ENCODE assay signal across 8 cellular contexts in genomic region chr12:19234171-19234704, GRCh38.
A peak's percentile ranks its signal among the peaks of the same experiment; 100 is the strongest.
DNase-seq lines count a peak whose midpoint lies in the region; ATAC-seq and TF ChIP-seq lines count a peak whose summit lies in the region.

No MANE protein-coding gene starts in this region.

- DNase-seq in IMR-90 = peak; percentile 35
- DNase-seq in UCSD-AML1 (lab: John Stamatoyannopoulos, UW; ENCODE audit: unreplicated experiment) = peak; percentile 11
- DNase-seq in heart left ventricle = no peak
- DNase-seq in sigmoid colon = no peak
- DNase-seq in activated T-helper 2 cell treated with anti-CD3 and anti-CD28 coated beads, Interferon-gamma antibody, Interleukin-2, Interleukin-4, amounts not matched to agents 10 μg/mL and 5 μg/mL and 100 μg/mL, durations not matched to agents 14 hours and 24 hours and 36 hours (ENCODE audit: low spot score) = no peak

- intact Hi-C loops in IMR-90 (cut with micrococcal nuclease) (no loop called here), heart left ventricle (cut with DNase I) (no loop called here), sigmoid colon (cut with DNase I) (no loop called here)
- intact Hi-C loops in activated T-helper 2 cell treated with anti-CD3 and anti-CD28 coated beads, Interferon-gamma antibody, Interleukin-2, Interleukin-4, amounts not matched to agents 10 μg/mL and 5 μg/mL and 100 μg/mL, durations not matched to agents 14 hours and 24 hours and 36 hours (cut with micrococcal nuclease) = no loop called here

- no peaks in the 10 kb centered on the region for H3K27me3 ChIP-seq in IMR-90 (ENCODE audit: control insufficient read depth, insufficient read depth, low read length)
- no peaks in the 10 kb centered on the region for H3K27me3 ChIP-seq in heart left ventricle
- H3K27me3 ChIP-seq in sigmoid colon = no peaks in the 10 kb centered on the region

- peaks cover 10 to 30% of the 10 kb centered on the region in 2 experiments for H3K79me1 ChIP-seq in IMR-90 (ENCODE audit: low read depth in 1 of 2, low read length in 2 of 2)

- H2BK120ac ChIP-seq in IMR-90 (ENCODE audit: low read depth, low read length) = peak overlapping the region; percentile 36; the same call in 1 of the 2 replicates

- H3K4me3 ChIP-seq in IMR-90 (ENCODE audit: insufficient read depth, low read depth, low read length) (no peak overlapping the region), heart left ventricle (no peak overlapping the region), sigmoid colon (no peak overlapping the region)

- WGBS in IMR-90 (ENCODE audit: extremely low coverage in 2 of 2, insufficient read length in 1 of 2), 2 experiments = 20% methylated on average over 2 of the region's 3 CpGs; no CpG with 5 or more reads in 1 of the 2 experiments
- 14 to 29% (median 17%) methylated on average over 3 of the region's 3 CpGs for WGBS in heart left ventricle, 4 donors
- 36 to 37% methylated on average over 3 of the region's 3 CpGs for WGBS in sigmoid colon, 2 donors

- peaks cover 8% of the 10 kb centered on the region for H3K9me1 ChIP-seq in IMR-90 (ENCODE audit: insufficient read depth, low read length)

- no peak for TF ChIP-seq EP300 in sigmoid colon (IDR thresholded peaks at IDR 0.05)

- 0 out of 3 replicates have a peak overlapping the region, but pooled peaks have one; percentile 60 for H2BK15ac ChIP-seq in IMR-90 (ENCODE audit: low read depth, low read length)

- H2BK20ac ChIP-seq in IMR-90 (ENCODE audit: low read depth, low read length) = no peak overlapping the region; the same call in 1 of the 2 replicates

- peak overlapping the region; percentile 69 for H3K4ac ChIP-seq in IMR-90 (ENCODE audit: low read depth, low read length)

- H3K36me3 Mint-ChIP-seq in activated T-helper 2 cell treated with anti-CD3 and anti-CD28 coated beads, Interferon-gamma antibody, Interleukin-2, Interleukin-4, amounts not matched to agents 10 μg/mL and 5 μg/mL and 100 μg/mL, durations not matched to agents 14 hours and 24 hours and 36 hours (ENCODE audit: low read depth) = no peaks in the 10 kb centered on the region

- dilution Hi-C loops in IMR-90 (cut with HindIII; ENCODE audit: low sequenced_read_pairs, unreplicated experiment) = no loop called here

- H3K27ac ChIP-seq in IMR-90 (ENCODE audit: insufficient read depth, low read length) = peak overlapping the region; percentile 58; the same call in 1 of the 2 replicates
- peak overlapping the region; percentile 49 to 82 (median 71) for H3K27ac ChIP-seq in heart left ventricle
- peak overlapping the region; percentile 8 to 57 (median 52) for H3K27ac ChIP-seq in sigmoid colon

- POLR2A ChIA-PET in IMR-90 (lab: Charles Lee; ENCODE audit: unreplicated experiment) = no interaction called here

- peaks cover 2% of the 10 kb centered on the region for H3K27me3 Mint-ChIP-seq in activated T-helper 2 cell treated with anti-CD3 and anti-CD28 coated beads, Interferon-gamma antibody, Interleukin-2, Interleukin-4, amounts not matched to agents 10 μg/mL and 5 μg/mL and 100 μg/mL, durations not matched to agents 14 hours and 24 hours and 36 hours (ENCODE audit: low read depth)

- H4K20me1 ChIP-seq in IMR-90 (ENCODE audit: insufficient read depth, low read length) = peaks cover 10% of the 10 kb centered on the region; the same call in 1 of the 2 replicates

- H3K18ac ChIP-seq in IMR-90 (ENCODE audit: low read depth, low read length) = peak overlapping the region; percentile 98

- peaks cover 12% of the 10 kb centered on the region for H3K4me1 ChIP-seq in IMR-90 (ENCODE audit: control insufficient read depth, insufficient read depth, low read length)
- peaks cover 0 to 63% (median 53%) of the 10 kb centered on the region in 12 donors for H3K4me1 ChIP-seq in heart left ventricle
- peaks cover 0 to 26% (median 20%) of the 10 kb centered on the region in 4 donors for H3K4me1 ChIP-seq in sigmoid colon

- no peak overlapping the region for H2AK9ac ChIP-seq in IMR-90 (replicated peaks; ENCODE audit: low read depth, low read length, poor library complexity)

- H3K27ac Mint-ChIP-seq in activated T-helper 2 cell treated with anti-CD3 and anti-CD28 coated beads, Interferon-gamma antibody, Interleukin-2, Interleukin-4, amounts not matched to agents 10 μg/mL and 5 μg/mL and 100 μg/mL, durations not matched to agents 14 hours and 24 hours and 36 hours = no peak overlapping the region

- peak overlapping the region; percentile 84 for H3K4me2 ChIP-seq in IMR-90 (ENCODE audit: low read depth, low read length)

- H3K56ac ChIP-seq in IMR-90 (ENCODE audit: extremely low read depth, insufficient read depth, low read length) = no peak overlapping the region

- H4K5ac ChIP-seq in IMR-90 (ENCODE audit: low read depth, low read length) = peak overlapping the region; percentile 99

- CTCF ChIA-PET in IMR-90 (lab: Yijun Ruan, JAX) = no interaction called here

- ATAC-seq in IMR-90 (ENCODE audit: low read depth) = peak; percentile 55
- ATAC-seq in heart left ventricle = peak; percentile 53 to 73 (median 60)
- no peak for ATAC-seq in GM21526 (IDR thresholded peaks at IDR 0.05; ENCODE audit: low FRiP score, unreplicated experiment)
- no peak for ATAC-seq in GM19452 (IDR thresholded peaks at IDR 0.05; ENCODE audit: unreplicated experiment)
- ATAC-seq in HG02981 (IDR thresholded peaks at IDR 0.05; ENCODE audit: unreplicated experiment) = no peak

- peak overlapping the region in 1 of 2 experiments; percentile 48; a peak in 2 of 4 replicates for H4K8ac ChIP-seq in IMR-90 (ENCODE audit: low read depth in 2 of 2, low read length in 2 of 2)

- peak overlapping the region; percentile 57 for H3K14ac ChIP-seq in IMR-90 (replicated peaks; ENCODE audit: low read depth, low read length)

- H2AFZ ChIP-seq in IMR-90 (replicated peaks; ENCODE audit: low read length, poor library complexity) = no peak overlapping the region

- TF ChIP-seq POLR2A in IMR-90 (IDR thresholded peaks at IDR 0.05; ENCODE audit: low read depth, low read length) (no peak), heart left ventricle (IDR thresholded peaks at IDR 0.05) (no peak), sigmoid colon (IDR thresholded peaks at IDR 0.05) (no peak)

- H2AK5ac ChIP-seq in IMR-90 (ENCODE audit: low read depth, low read length) = no peak overlapping the region

- H3K9me3 ChIP-seq in IMR-90 (ENCODE audit: control insufficient read depth, insufficient read depth, low read length) (peaks cover 2% of the 10 kb centered on the region; the same call in 1 of the 2 replicates), heart left ventricle (peaks cover 0 to 11% (median 0%) of the 10 kb centered on the region in 12 donors), sigmoid colon (no peaks in the 10 kb centered on the region)

- no peaks in the 10 kb centered on the region for H3K9me3 Mint-ChIP-seq in activated T-helper 2 cell treated with anti-CD3 and anti-CD28 coated beads, Interferon-gamma antibody, Interleukin-2, Interleukin-4, amounts not matched to agents 10 μg/mL and 5 μg/mL and 100 μg/mL, durations not matched to agents 14 hours and 24 hours and 36 hours

- no peak overlapping the region for H4K91ac ChIP-seq in IMR-90 (ENCODE audit: insufficient read depth, low read depth, low read length)

- in situ Hi-C loops in IMR-90 (cut with MboI; ENCODE audit: low sequenced_read_pairs) = no loop called here

- no TSS peak for BruUV-seq in IMR-90 (replicated peaks; lab: Mats Ljungman, UMichigan)

- no peak for TF ChIP-seq RAD21 in IMR-90 (IDR thresholded peaks at IDR 0.05; ENCODE audit: low read length)

- H3K36me3 ChIP-seq in IMR-90 (ENCODE audit: control insufficient read depth, insufficient read depth, low read length) (0 out of 2 replicates have a peak, but pooled peaks cover 2% of the 10 kb centered on the region), heart left ventricle (peaks cover 0 to 5% (median 0%) of the 10 kb centered on the region in 9 donors), sigmoid colon (no peaks in the 10 kb centered on the region)

- H3K23ac ChIP-seq in IMR-90 (ENCODE audit: low read depth, low read length) = peak overlapping the region; percentile 56; the same call in 1 of the 2 replicates

- H3K4me1 Mint-ChIP-seq in activated T-helper 2 cell treated with anti-CD3 and anti-CD28 coated beads, Interferon-gamma antibody, Interleukin-2, Interleukin-4, amounts not matched to agents 10 μg/mL and 5 μg/mL and 100 μg/mL, durations not matched to agents 14 hours and 24 hours and 36 hours (ENCODE audit: low read depth) = peaks cover 1% of the 10 kb centered on the region

- H3K9ac ChIP-seq in IMR-90 (ENCODE audit: low read depth, low read length) = no peak overlapping the region

- H3K4me3 Mint-ChIP-seq in activated T-helper 2 cell treated with anti-CD3 and anti-CD28 coated beads, Interferon-gamma antibody, Interleukin-2, Interleukin-4, amounts not matched to agents 10 μg/mL and 5 μg/mL and 100 μg/mL, durations not matched to agents 14 hours and 24 hours and 36 hours (ENCODE audit: low read depth) = no peak overlapping the region

- TF ChIP-seq CTCF in IMR-90 (conservative IDR thresholded peaks at IDR 0.05; ENCODE audit: low read depth, low read length) (no peak), heart left ventricle (IDR thresholded peaks at IDR 0.05) (no peak), sigmoid colon (IDR thresholded peaks at IDR 0.05) (no peak)

- peak overlapping the region; percentile 36 for H2BK5ac ChIP-seq in IMR-90 (ENCODE audit: low read depth, low read length, poor library complexity, severe bottlenecking)

TF ChIP-seq in IMR-90, 13 proteins besides CTCF, POLR2A, EP300 and RAD21:
- TF ChIP-seq CEBPB (IDR thresholded peaks at IDR 0.05; ENCODE audit: low read depth, low read length) (peak; percentile 53), ELK1 (IDR thresholded peaks at IDR 0.05; ENCODE audit: borderline replicate concordance, low read depth, low read length) (no peak), MXI1 (IDR thresholded peaks at IDR 0.05; ENCODE audit: borderline replicate concordance, low read depth, low read length) (no peak)

Comparison
In these comparisons a context has a peak if more than half of its experiments do, and no peak if none do; other contexts are left out.
1. ATAC-seq: peak in IMR-90 (single experiment) and heart left ventricle (4 of 4); none in GM21526 (single experiment), GM19452 (single experiment) and HG02981 (single experiment).
2. DNase-seq: peak in IMR-90 (single experiment) and UCSD-AML1 (single experiment); none in heart left ventricle (0 of 5), sigmoid colon (single experiment) and activated T-helper 2 cell treated with anti-CD3 and anti-CD28 coated beads, Interferon-gamma antibody, Interleukin-2, Interleukin-4, amounts not matched to agents 10 μg/mL and 5 μg/mL and 100 μg/mL, durations not matched to agents 14 hours and 24 hours and 36 hours (single experiment).
3. Peak in every context shown above with its lines, with median percentiles within 50 percentile points of each other: H3K27ac ChIP-seq.